Comparison of ENCODE assay signal across 10 cellular contexts in genomic region chr1:33094971-33095604, GRCh38. TPM values are rescaled to one million over a fixed set of nuclear protein-coding genes. Genes with fewer than 3 reads are reported as not detected.
DNase-seq lines count a peak whose midpoint lies in the region; ATAC-seq, FAIRE-seq and TF ChIP-seq lines count a peak whose summit lies in the region.
"Had no signal": no experiment of that assay in that cellular context is flagged by ENCODE, and none has a peak within 500 bp of the region (broad histone marks: within the 10 kb centered on the region; RNA-seq: fewer than 3 reads in every experiment).

No MANE protein-coding gene starts in this region.

- no peaks in the 10 kb centered on the region for H3K27me3 Mint-ChIP-seq in neural crest cell (ENCODE audit: low read depth)
- H3K27me3 Mint-ChIP-seq: activated naive CD8-positive, alpha-beta T cell had no signal

- H3K4me3 ChIP-seq in HL-60 (replicated peaks; ENCODE audit: insufficient read depth, low read length) = no peak overlapping the region

- DNase-seq in NCI-H187 (lab: John Stamatoyannopoulos, UW) = peak; percentile 7 to 70
- no peak for DNase-seq in NCI-H187 treated with DMSO at 0.1 percent for 48 hours (lab: John Stamatoyannopoulos, UW)
- no peak for DNase-seq in HL-60 (ENCODE audit: low read depth in 1 of 2, low spot score in 1 of 2)
- peak; percentile 45 for DNase-seq in RCC 7860 (ENCODE audit: low spot score)
- DNase-seq in erythroblast (lab: John Stamatoyannopoulos, UW) = peak; percentile 24 to 69
- DNase-seq in neural crest cell (ENCODE audit: low read depth, low spot score) = peak; percentile 85
- DNase-seq: CD4-positive, CD25-positive, alpha-beta regulatory T cell had no signal

- H3K36me3 Mint-ChIP-seq in neural crest cell (ENCODE audit: low read depth) = peaks cover 3% of the 10 kb centered on the region

- FAIRE-seq in RCC 7860 (lab: Jason Lieb, UNC) = peak; percentile 78

- peaks cover 17% of the 10 kb centered on the region for H3K4me1 Mint-ChIP-seq in neural crest cell

- TF ChIP-seq CTCF in HL-60 (IDR thresholded peaks at IDR 0.05; ENCODE audit: insufficient read depth, low read length) (peak; percentile 89), neural crest cell (conservative IDR thresholded peaks at IDR 0.05) (peak; percentile 99)

- no peak for TF ChIP-seq POLR2A in erythroblast (IDR thresholded peaks at IDR 0.05; ENCODE audit: low read length)

- H3K27ac ChIP-seq in HL-60 (replicated peaks) = no peak overlapping the region

- no peaks in the 10 kb centered on the region for H3K9me3 Mint-ChIP-seq in neural crest cell
- H3K9me3 Mint-ChIP-seq: CD4-positive, CD25-positive, alpha-beta regulatory T cell had no signal

- H3K27me3 ChIP-seq in HL-60 (ENCODE audit: insufficient read depth, poor library complexity, severe bottlenecking) = no peaks in the 10 kb centered on the region

- ATAC-seq in GM18517 (IDR thresholded peaks at IDR 0.05; ENCODE audit: unreplicated experiment) = no peak
- ATAC-seq in GM19463 (IDR thresholded peaks at IDR 0.05; ENCODE audit: unreplicated experiment) = no peak

- no peak overlapping the region for H3K27ac Mint-ChIP-seq in neural crest cell (ENCODE audit: unreplicated experiment)
- H3K27ac Mint-ChIP-seq: activated naive CD8-positive, alpha-beta T cell; CD4-positive, CD25-positive, alpha-beta regulatory T cell had no signal

- H3K4me3 Mint-ChIP-seq in neural crest cell = no peak overlapping the region
- H3K4me3 Mint-ChIP-seq: activated naive CD8-positive, alpha-beta T cell; CD4-positive, CD25-positive, alpha-beta regulatory T cell had no signal

RNA-seq across cellular contexts. Expression of gene AZIN2, which starts 14.1 kb away (rescaled TPM):
- 8.1 and 9.7 TPM in 2 replicates for total RNA-seq in neural crest cell

RNA-seq across cellular contexts. Expression of gene AK2, which starts 58.4 kb away (rescaled TPM):
- 134 and 135 TPM in 2 replicates for total RNA-seq in neural crest cell

Comparison
In these comparisons a context has a peak if more than half of its experiments do, and no peak if none do; other contexts are left out.
1. DNase-seq: peak in NCI-H187 (2 of 2), RCC 7860 (single experiment), erythroblast (2 of 2) and neural crest cell (single experiment); none in NCI-H187 treated with DMSO at 0.1 percent for 48 hours (single experiment) and HL-60 (0 of 2).